ENCODE assay signal across 1 cellular context in genomic region chr15:40439461-40440299, GRCh38.
TF ChIP-seq lines count a peak whose summit lies in the region.

No MANE protein-coding gene starts in this region.

TF ChIP-seq in HEK293, 187 proteins besides CTCF, POLR2A, EP300 and RAD21 (continued from another document):
- TF ChIP-seq PRDM10 (tag by site-specific recombination; IDR thresholded peaks at IDR 0.05): peak; percentile 8; the same call in 1 of the 2 replicates
- no peak for TF ChIP-seq ZNF664 (tag by site-specific recombination; IDR thresholded peaks at IDR 0.05)
- peak; percentile 35; the same call in 1 of the 2 replicates for TF ChIP-seq PATZ1 (tag by site-specific recombination; IDR thresholded peaks at IDR 0.05)
- TF ChIP-seq ZNF76 (tag by site-specific recombination; IDR thresholded peaks at IDR 0.05; ENCODE audit: borderline replicate concordance, low read depth): peak; percentile 14; the same call in 1 of the 2 replicates
- no peak for TF ChIP-seq ZNF555 (tag by site-specific recombination; conservative IDR thresholded peaks at IDR 0.05)
- TF ChIP-seq ZBTB20 (tag by site-specific recombination; IDR thresholded peaks at IDR 0.05): peak; percentile 91
- TF ChIP-seq EGR2 (tag by site-specific recombination; IDR thresholded peaks at IDR 0.05; ENCODE audit: low read depth): peak; percentile 86
- peak; percentile 23 for TF ChIP-seq ZBTB26 (tag by site-specific recombination; optimal IDR thresholded peaks at IDR 0.05)
- no peak for TF ChIP-seq ZNF433 (tag by site-specific recombination; IDR thresholded peaks at IDR 0.05; ENCODE audit: low read depth)
- peak; percentile 51 for TF ChIP-seq ZNF366 (tag by site-specific recombination; conservative IDR thresholded peaks at IDR 0.05)
- peak; percentile 32; the same call in 1 of the 2 replicates for TF ChIP-seq ZIC2 (tag by site-specific recombination; IDR thresholded peaks at IDR 0.05)
- no peak for TF ChIP-seq ZBTB21 (tag by site-specific recombination; IDR thresholded peaks at IDR 0.05)
- TF ChIP-seq ZBTB11 (tag by site-specific recombination; conservative IDR thresholded peaks at IDR 0.05; ENCODE audit: low read depth): no peak
- TF ChIP-seq PRDM4 (tag by site-specific recombination; IDR thresholded peaks at IDR 0.05): peak; percentile 52
- TF ChIP-seq ZNF521 (tag by site-specific recombination; IDR thresholded peaks at IDR 0.05): no peak
- TF ChIP-seq ZFHX2 (tag by site-specific recombination; conservative IDR thresholded peaks at IDR 0.05): peak; percentile 90
- peak; percentile 23; the same call in 1 of the 2 replicates for TF ChIP-seq ZNF24 (tag by site-specific recombination; IDR thresholded peaks at IDR 0.05)
- peak; percentile 86 for TF ChIP-seq ZNF600 (tag by site-specific recombination; IDR thresholded peaks at IDR 0.05)
- TF ChIP-seq ZNF398 (tag by site-specific recombination; IDR thresholded peaks at IDR 0.05): peak; percentile 74
- TF ChIP-seq GLIS2 (tag by site-specific recombination; IDR thresholded peaks at IDR 0.05): peak; percentile 62
- TF ChIP-seq TCF7L2 (IDR thresholded peaks at IDR 0.05; ENCODE audit: borderline replicate concordance, low read depth, low read length): no peak
- TF ChIP-seq ZNF473 (tag by site-specific recombination; IDR thresholded peaks at IDR 0.05): no peak
- peak; percentile 74; the same call in 1 of the 2 replicates for TF ChIP-seq ZNF561 (tag by site-specific recombination; IDR thresholded peaks at IDR 0.05; ENCODE audit: borderline replicate concordance)
- TF ChIP-seq ZBTB8A (tag by site-specific recombination; IDR thresholded peaks at IDR 0.05): peak; percentile 53
- TF ChIP-seq ZNF280C (tag by site-specific recombination; IDR thresholded peaks at IDR 0.05): no peak
- peak; percentile 78 for TF ChIP-seq ZNF341 (tag by site-specific recombination; IDR thresholded peaks at IDR 0.05; ENCODE audit: low read depth)
